1 cellular context compared by ENCODE assay signal in the genomic region with DNA sequence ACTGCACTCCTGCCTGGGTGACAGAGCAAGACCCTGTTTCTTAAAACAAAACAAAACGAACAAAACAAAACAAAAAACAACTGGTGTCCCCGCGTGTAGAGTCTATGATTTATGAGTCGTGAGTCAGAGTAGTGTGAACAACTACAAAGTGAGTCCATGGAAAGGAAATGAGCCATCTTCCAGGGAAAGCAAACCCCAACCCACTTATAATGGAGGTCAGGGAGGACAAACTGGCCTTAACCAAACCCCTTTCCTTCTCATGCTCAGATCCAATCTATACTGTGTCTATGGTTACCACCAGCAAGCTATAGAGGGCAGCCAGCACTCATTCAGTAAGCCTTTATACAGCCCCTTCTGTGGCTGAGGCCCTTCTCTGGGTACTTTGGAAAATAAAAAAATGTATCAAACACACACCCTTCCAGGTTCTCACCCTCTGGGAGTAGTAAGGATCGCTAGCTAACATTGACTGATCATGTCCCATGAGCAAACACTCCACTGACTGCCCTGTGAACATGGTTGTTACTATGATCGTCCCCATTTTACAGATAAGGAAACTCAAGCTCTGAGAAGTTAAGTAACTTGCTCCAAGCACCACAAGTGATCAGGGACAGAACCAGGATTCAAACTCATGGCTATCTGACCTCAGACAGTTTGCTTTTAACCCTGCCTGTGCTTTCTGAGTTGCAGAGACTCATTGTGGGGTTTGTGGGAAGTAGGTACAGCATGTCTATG.
TF ChIP-seq lines count a peak whose summit lies in the region.

No MANE protein-coding gene starts in this region.

TF ChIP-seq in K562, 482 proteins besides CTCF, POLR2A, EP300 and RAD21 (continued from another document):
- TF ChIP-seq, protein P1, sequence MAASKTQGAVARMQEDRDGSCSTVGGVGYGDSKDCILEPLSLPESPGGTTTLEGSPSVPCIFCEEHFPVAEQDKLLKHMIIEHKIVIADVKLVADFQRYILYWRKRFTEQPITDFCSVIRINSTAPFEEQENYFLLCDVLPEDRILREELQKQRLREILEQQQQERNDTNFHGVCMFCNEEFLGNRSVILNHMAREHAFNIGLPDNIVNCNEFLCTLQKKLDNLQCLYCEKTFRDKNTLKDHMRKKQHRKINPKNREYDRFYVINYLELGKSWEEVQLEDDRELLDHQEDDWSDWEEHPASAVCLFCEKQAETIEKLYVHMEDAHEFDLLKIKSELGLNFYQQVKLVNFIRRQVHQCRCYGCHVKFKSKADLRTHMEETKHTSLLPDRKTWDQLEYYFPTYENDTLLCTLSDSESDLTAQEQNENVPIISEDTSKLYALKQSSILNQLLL (CRISPR knock-in tag; IDR thresholded peaks at IDR 0.05; ENCODE audit: borderline replicate concordance): no peak
- no peak for TF ChIP-seq GATAD2B (IDR thresholded peaks at IDR 0.05; ENCODE audit: borderline replicate concordance)
- peak; percentile 71 for TF ChIP-seq RBM25 (IDR thresholded peaks at IDR 0.05; ENCODE audit: low read depth, low read length, severe bottlenecking)
- TF ChIP-seq, protein P2, sequence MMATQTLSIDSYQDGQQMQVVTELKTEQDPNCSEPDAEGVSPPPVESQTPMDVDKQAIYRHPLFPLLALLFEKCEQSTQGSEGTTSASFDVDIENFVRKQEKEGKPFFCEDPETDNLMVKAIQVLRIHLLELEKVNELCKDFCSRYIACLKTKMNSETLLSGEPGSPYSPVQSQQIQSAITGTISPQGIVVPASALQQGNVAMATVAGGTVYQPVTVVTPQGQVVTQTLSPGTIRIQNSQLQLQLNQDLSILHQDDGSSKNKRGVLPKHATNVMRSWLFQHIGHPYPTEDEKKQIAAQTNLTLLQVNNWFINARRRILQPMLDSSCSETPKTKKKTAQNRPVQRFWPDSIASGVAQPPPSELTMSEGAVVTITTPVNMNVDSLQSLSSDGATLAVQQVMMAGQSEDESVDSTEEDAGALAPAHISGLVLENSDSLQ (IDR thresholded peaks at IDR 0.05): peak; percentile 81
- TF ChIP-seq, protein P3, sequence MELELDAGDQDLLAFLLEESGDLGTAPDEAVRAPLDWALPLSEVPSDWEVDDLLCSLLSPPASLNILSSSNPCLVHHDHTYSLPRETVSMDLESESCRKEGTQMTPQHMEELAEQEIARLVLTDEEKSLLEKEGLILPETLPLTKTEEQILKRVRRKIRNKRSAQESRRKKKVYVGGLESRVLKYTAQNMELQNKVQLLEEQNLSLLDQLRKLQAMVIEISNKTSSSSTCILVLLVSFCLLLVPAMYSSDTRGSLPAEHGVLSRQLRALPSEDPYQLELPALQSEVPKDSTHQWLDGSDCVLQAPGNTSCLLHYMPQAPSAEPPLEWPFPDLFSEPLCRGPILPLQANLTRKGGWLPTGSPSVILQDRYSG (tag; conservative IDR thresholded peaks at IDR 0.05; ENCODE audit: low read depth): no peak
- no peak for TF ChIP-seq CXXC5 (CRISPR knock-in tag; IDR thresholded peaks at IDR 0.05)
- TF ChIP-seq CHD4 (IDR thresholded peaks at IDR 0.05; ENCODE audit: insufficient read depth, insufficient replicate concordance, low read depth, low read length, poor library complexity, severe bottlenecking): no peak
- TF ChIP-seq SLC30A9 (CRISPR knock-in tag; IDR thresholded peaks at IDR 0.05): no peak
- no peak for TF ChIP-seq RBBP5 (IDR thresholded peaks at IDR 0.05; ENCODE audit: borderline replicate concordance, insufficient read depth, low read length, poor library complexity, severe bottlenecking)
- TF ChIP-seq DACH1 (IDR thresholded peaks at IDR 0.05; ENCODE audit: partially characterized antibody): no peak
- peak; percentile 40 for TF ChIP-seq ARID1B (IDR thresholded peaks at IDR 0.05)
- no peak for TF ChIP-seq JUN (IDR thresholded peaks at IDR 0.05; ENCODE audit: borderline replicate concordance, low read depth, low read length)
- TF ChIP-seq JUN (CRISPR knock-in tag; IDR thresholded peaks at IDR 0.05; ENCODE audit: borderline replicate concordance): no peak
- TF ChIP-seq ZBTB8A (IDR thresholded peaks at IDR 0.05; ENCODE audit: partially characterized antibody): no peak
- no peak for TF ChIP-seq CBX3 (IDR thresholded peaks at IDR 0.05; ENCODE audit: borderline replicate concordance in 1 of 2, low read length in 2 of 2)
- TF ChIP-seq MEIS2 (IDR thresholded peaks at IDR 0.05; ENCODE audit: partially characterized antibody): peak; percentile 87
- no peak for TF ChIP-seq MTF1 (CRISPR knock-in tag; IDR thresholded peaks at IDR 0.05; ENCODE audit: borderline replicate concordance)
- TF ChIP-seq, protein P4, sequence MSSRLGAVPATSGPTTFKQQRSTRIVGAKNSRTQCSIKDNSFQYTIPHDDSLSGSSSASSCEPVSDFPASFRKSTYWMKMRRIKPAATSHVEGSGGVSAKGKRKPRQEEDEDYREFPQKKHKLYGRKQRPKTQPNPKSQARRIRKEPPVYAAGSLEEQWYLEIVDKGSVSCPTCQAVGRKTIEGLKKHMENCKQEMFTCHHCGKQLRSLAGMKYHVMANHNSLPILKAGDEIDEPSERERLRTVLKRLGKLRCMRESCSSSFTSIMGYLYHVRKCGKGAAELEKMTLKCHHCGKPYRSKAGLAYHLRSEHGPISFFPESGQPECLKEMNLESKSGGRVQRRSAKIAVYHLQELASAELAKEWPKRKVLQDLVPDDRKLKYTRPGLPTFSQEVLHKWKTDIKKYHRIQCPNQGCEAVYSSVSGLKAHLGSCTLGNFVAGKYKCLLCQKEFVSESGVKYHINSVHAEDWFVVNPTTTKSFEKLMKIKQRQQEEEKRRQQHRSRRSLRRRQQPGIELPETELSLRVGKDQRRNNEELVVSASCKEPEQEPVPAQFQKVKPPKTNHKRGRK (tag; IDR thresholded peaks at IDR 0.05): no peak
- peak; percentile 21; the same call in 1 of the 2 replicates for TF ChIP-seq JUND (IDR thresholded peaks at IDR 0.05; ENCODE audit: borderline replicate concordance, low read depth, low read length)
- peak; percentile 44; the same call in 1 of the 3 replicates for TF ChIP-seq JUND (tag; IDR thresholded peaks at IDR 0.05; ENCODE audit: borderline replicate concordance, low read depth, low read length)
- TF ChIP-seq E2F3 (CRISPR knock-in tag; IDR thresholded peaks at IDR 0.05): no peak
- TF ChIP-seq XRCC3 (IDR thresholded peaks at IDR 0.05): no peak
- TF ChIP-seq, protein P5, sequence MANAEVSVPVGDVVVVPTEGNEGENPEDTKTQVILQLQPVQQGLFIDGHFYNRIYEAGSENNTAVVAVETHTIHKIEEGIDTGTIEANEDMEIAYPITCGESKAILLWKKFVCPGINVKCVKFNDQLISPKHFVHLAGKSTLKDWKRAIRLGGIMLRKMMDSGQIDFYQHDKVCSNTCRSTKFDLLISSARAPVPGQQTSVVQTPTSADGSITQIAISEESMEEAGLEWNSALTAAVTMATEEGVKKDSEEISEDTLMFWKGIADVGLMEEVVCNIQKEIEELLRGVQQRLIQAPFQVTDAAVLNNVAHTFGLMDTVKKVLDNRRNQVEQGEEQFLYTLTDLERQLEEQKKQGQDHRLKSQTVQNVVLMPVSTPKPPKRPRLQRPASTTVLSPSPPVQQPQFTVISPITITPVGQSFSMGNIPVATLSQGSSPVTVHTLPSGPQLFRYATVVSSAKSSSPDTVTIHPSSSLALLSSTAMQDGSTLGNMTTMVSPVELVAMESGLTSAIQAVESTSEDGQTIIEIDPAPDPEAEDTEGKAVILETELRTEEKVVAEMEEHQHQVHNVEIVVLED (CRISPR knock-in tag; IDR thresholded peaks at IDR 0.05): no peak
- TF ChIP-seq PURB (CRISPR knock-in tag; IDR thresholded peaks at IDR 0.05; ENCODE audit: low read depth): no peak
- no peak for TF ChIP-seq SIRT6 (IDR thresholded peaks at IDR 0.05; ENCODE audit: low read depth, low read length)
- TF ChIP-seq NONO (IDR thresholded peaks at IDR 0.05; ENCODE audit: low read depth in 2 of 2, low read length in 1 of 2): no peak
- no peak for TF ChIP-seq ZNF41 (CRISPR knock-in tag; conservative IDR thresholded peaks at IDR 0.05)
- TF ChIP-seq BCOR (IDR thresholded peaks at IDR 0.05): peak; percentile 81
- no peak for TF ChIP-seq XRCC4 (IDR thresholded peaks at IDR 0.05; ENCODE audit: extremely low read depth, insufficient read depth, insufficient read length)
